Comparison of ENCODE assay signal across 8 cellular contexts in the genomic region with DNA sequence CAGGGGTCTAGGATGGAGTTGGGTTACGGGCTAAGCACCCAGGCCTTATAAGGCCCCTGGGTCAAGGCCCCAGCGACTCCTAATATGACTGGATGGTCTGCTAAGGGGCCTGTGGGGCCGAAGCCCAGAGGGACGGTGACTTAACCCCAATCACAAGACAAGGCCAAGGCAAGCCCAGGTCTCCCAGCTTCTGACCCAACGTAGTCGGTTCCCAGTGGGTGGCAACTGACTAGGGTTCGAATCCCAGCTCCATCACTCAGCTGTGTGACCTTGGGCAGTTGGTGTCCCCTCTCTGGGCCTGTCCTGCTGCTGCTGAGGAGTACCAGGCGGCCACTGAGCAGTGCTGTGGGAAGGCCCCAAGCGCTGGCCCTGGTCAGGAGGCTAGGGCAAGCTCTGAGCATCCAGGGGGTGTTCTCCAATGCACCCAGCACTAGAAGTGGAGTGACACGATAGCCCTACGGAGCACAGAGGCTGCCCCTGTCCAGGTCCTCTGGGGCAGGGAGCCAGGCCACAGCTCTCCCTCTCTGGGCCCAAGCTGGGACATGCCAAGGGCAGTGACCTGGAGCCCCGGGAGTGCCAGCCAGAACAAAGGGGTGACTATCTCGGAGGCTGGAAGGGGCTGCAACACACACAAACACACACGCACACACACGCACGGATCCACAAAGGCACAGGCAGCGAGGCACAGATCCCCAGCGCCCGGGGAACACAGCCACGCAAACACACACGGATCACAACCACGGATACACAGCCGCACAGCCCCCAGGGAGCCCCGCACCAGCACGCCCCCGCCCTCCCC. TPM values are rescaled to one million over a fixed set of nuclear protein-coding genes. Genes with fewer than 3 reads are reported as not detected.
DNase-seq lines count a peak whose midpoint lies in the region; ATAC-seq and TF ChIP-seq lines count a peak whose summit lies in the region.

No MANE protein-coding gene starts in this region.

- peaks cover 98% of the 10 kb centered on the region for H3K4me1 ChIP-seq in BLaER1

- peak overlapping the region; percentile 78 for H3K4me2 ChIP-seq in BLaER1

- TF ChIP-seq CTCF in fibroblast of the aortic adventitia (IDR thresholded peaks at IDR 0.05; ENCODE audit: insufficient read depth, low read length) (no peak), omental fat pad (IDR thresholded peaks at IDR 0.05) (no peak)

- no peaks in the 10 kb centered on the region for H3K9me3 ChIP-seq in BLaER1
- H3K9me3 ChIP-seq in SK-N-MC (ENCODE audit: low read depth, low read length), result no peaks in the 10 kb centered on the region

- peak overlapping the region; percentile 66 for H3K9ac ChIP-seq in BLaER1
- H3K9ac ChIP-seq in SK-N-MC (ENCODE audit: insufficient read length), result peak overlapping the region; percentile 82

- H3K36me3 ChIP-seq in BLaER1 (no peaks in the 10 kb centered on the region), SK-N-MC (ENCODE audit: insufficient read depth, low read length) (no peaks in the 10 kb centered on the region)

- peak overlapping the region; percentile 55 for H3K4me3 ChIP-seq in BLaER1
- peak overlapping the region; percentile 82 for H3K4me3 ChIP-seq in SK-N-MC
- peak overlapping the region; percentile 74 for H3K4me3 ChIP-seq in fibroblast of the aortic adventitia (ENCODE audit: low read depth, low read length)

- peak; percentile 13 for ATAC-seq in omental fat pad (ENCODE audit: low FRiP score)

- no peaks in the 10 kb centered on the region for H4K20me1 ChIP-seq in BLaER1

- no peak for DNase-seq in SK-N-MC (ENCODE audit: low read depth, low spot score)
- DNase-seq in fibroblast of the aortic adventitia (ENCODE audit: low read depth), result no peak
- no peak for DNase-seq in omental fat pad (ENCODE audit: low spot score)
- no peak for DNase-seq in LoVo (ENCODE audit: low spot score)
- DNase-seq in Kasumi-1 (lab: John Stamatoyannopoulos, UW), result no peak
- DNase-seq in stimulated activated CD4-positive, alpha-beta T cell treated with anti-CD3 and anti-CD28 coated beads, Interleukin-4, amount 100 ng/mL, for 4 hours, result no peak
- DNase-seq in activated CD4-positive, alpha-beta T cell treated with anti-CD3 and anti-CD28 coated beads, Interleukin-2, amount 50 U/mL, for 48 hours, result no peak

- H3K27me3 ChIP-seq in BLaER1, result peaks cover 23% of the 10 kb centered on the region

- H3K27ac ChIP-seq in BLaER1 (peak overlapping the region; percentile 65; the same call in 1 of the 2 replicates), SK-N-MC (no peak overlapping the region)

RNA-seq across cellular contexts. Expression of a gene that starts 0.5 kb away (rescaled TPM):
- total RNA-seq in fibroblast of the aortic adventitia (ENCODE audit: low replicate concordance) (75.6 and 121 TPM in 2 replicates), omental fat pad (10 to 100 TPM; 28.5 to 93.4 (median 54.1) TPM)

RNA-seq across cellular contexts. Expression of a gene that starts 22.4 kb away (rescaled TPM):
- total RNA-seq in fibroblast of the aortic adventitia (ENCODE audit: low replicate concordance) (26.5 and 85.0 TPM in 2 replicates), omental fat pad (100 to 1,000 TPM; 138 to 213 (median 155) TPM)

RNA-seq across cellular contexts. Expression of a gene that starts 22.5 kb away (rescaled TPM):
- total RNA-seq in fibroblast of the aortic adventitia (ENCODE audit: low replicate concordance) (15.8 and 62.0 TPM in 2 replicates), omental fat pad (100 to 1,000 TPM in 2 of 4 donors, 10 to 100 TPM in 2; 34.3 to 200 (median 120) TPM)

RNA-seq across cellular contexts. Expression of a gene that starts 39.9 kb away (rescaled TPM):
- total RNA-seq in fibroblast of the aortic adventitia (ENCODE audit: low replicate concordance) (24.4 and 37.1 TPM in 2 replicates), omental fat pad (10 to 100 TPM; 26.6 to 78.5 (median 45.0) TPM)

RNA-seq across cellular contexts. Expression of a gene that starts 53.6 kb away (rescaled TPM):
- total RNA-seq in fibroblast of the aortic adventitia (ENCODE audit: low replicate concordance) (1.6 and 2.6 TPM in 2 replicates), omental fat pad (1 to 10 TPM in 3 of 4 donors, under 1 TPM in 1; 0.82 to 3.0 (median 1.3) TPM)
